Comparison of ENCODE assay signal across 8 cellular contexts in the genomic region with DNA sequence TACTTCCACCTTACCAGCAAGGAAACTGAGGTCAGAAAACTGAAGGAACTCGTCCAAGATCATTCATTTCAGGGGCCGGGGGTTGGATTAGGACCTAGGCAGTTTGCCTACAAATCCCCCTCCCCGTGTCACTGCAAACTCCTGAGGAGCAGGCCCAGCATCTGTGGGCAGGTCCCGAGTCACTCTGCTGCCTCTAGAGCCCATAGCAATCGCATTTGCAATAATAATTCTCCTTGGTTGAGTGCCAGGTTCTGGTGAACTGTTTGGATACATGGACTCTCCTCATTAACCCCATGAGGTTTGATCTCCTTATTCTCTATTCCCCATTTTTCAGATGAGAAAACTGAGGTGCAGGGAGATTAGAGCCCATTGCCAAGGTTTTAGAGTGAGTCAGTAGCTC. TPM values are rescaled to one million over a fixed set of nuclear protein-coding genes. Genes with fewer than 3 reads are reported as not detected.
DNase-seq lines count a peak whose midpoint lies in the region; ATAC-seq, FAIRE-seq and TF ChIP-seq lines count a peak whose summit lies in the region.

No MANE protein-coding gene starts in this region.

- peak overlapping the region; percentile 83 for H3K4me3 Mint-ChIP-seq in CD8-positive, alpha-beta T cell

- no peaks in the 10 kb centered on the region for H3K27me3 Mint-ChIP-seq in CD8-positive, alpha-beta T cell (ENCODE audit: low read depth)

- FAIRE-seq in GM12878 (lab: Jason Lieb, UNC) (no peak), D721Med (lab: Jason Lieb, UNC) (no peak)

- TF ChIP-seq CTCF in CD8-positive, alpha-beta T cell (IDR thresholded peaks at IDR 0.05): no peak
- no peak for TF ChIP-seq CTCF in GM12878 (IDR thresholded peaks at IDR 0.05 in 2 of 3, conservative IDR thresholded peaks at IDR 0.05 in 1 of 3; ENCODE audit: control insufficient read depth in 2 of 3, extremely low read depth in 1 of 3, insufficient read depth in 1 of 3, low read depth in 3 of 3, low read length in 3 of 3)
- TF ChIP-seq CTCF in lower lobe of right lung (IDR thresholded peaks at IDR 0.05): no peak
- TF ChIP-seq CTCF in D721Med (IDR thresholded peaks at IDR 0.05; ENCODE audit: insufficient read depth, missing control alignments): no peak

- POLR2A ChIA-PET in CD8-positive, alpha-beta T cell (lab: Charles Lee): interaction anchor here (0.9 to 2.7 kb wide), 3 partner anchors 22 to 67 kb away, joined by 3 to 12 read pairs (median 3); a partner anchor contains a TSS
- POLR2A ChIA-PET in GM12878 (lab: Charles Lee): no interaction called here

- H3K9ac ChIP-seq in GM12878 (ENCODE audit: control insufficient read depth, insufficient read depth, low read length): peak overlapping the region; percentile 70

- H3K4me1 Mint-ChIP-seq in CD8-positive, alpha-beta T cell (ENCODE audit: low read depth): peaks cover 22% of the 10 kb centered on the region

- TF ChIP-seq RAD21 in GM12878 (IDR thresholded peaks at IDR 0.05; ENCODE audit: insufficient read depth, low read depth, low read length): no peak

- no TSS peak for BruUV-seq in GM12878 (replicated peaks; lab: Mats Ljungman, UMichigan)

- H3K9me3 Mint-ChIP-seq in CD8-positive, alpha-beta T cell: no peaks in the 10 kb centered on the region

- peaks cover 15% of the 10 kb centered on the region for H3K4me1 ChIP-seq in CD8-positive, alpha-beta T cell (ENCODE audit: insufficient read depth, low read length)
- H3K4me1 ChIP-seq in GM12878 (ENCODE audit: control insufficient read depth, insufficient read depth, low read length) (peaks cover 7% of the 10 kb centered on the region), lower lobe of right lung (peaks cover 16% of the 10 kb centered on the region), aorta (ENCODE audit: control insufficient read depth in 1 of 2, insufficient read depth in 2 of 2, low read length in 2 of 2) (no peaks in the 10 kb centered on the region)

- H3K4me2 ChIP-seq in GM12878 (ENCODE audit: control insufficient read depth, insufficient read depth): peak overlapping the region; percentile 85

- no peak overlapping the region for H3K27ac Mint-ChIP-seq in CD8-positive, alpha-beta T cell

- CTCF ChIA-PET in CD8-positive, alpha-beta T cell (lab: Charles Lee): interaction anchor here (1.2 to 1.9 kb wide), 2 partner anchors 12 to 22 kb away, joined by 3 to 11 read pairs; no protein-coding TSS in a partner anchor
- CTCF ChIA-PET in GM12878 (lab: Yijun Ruan, JAX): no interaction called here

- H3K36me3 ChIP-seq in CD8-positive, alpha-beta T cell (ENCODE audit: insufficient read depth, low read length): peaks cover 21% of the 10 kb centered on the region
- peaks cover 0 to 7% of the 10 kb centered on the region in 2 experiments; a peak in 2 of 4 replicates for H3K36me3 ChIP-seq in GM12878 (ENCODE audit: control insufficient read depth in 2 of 2, insufficient read depth in 2 of 2, low read length in 1 of 2)
- H3K36me3 ChIP-seq in lower lobe of right lung: peaks cover 33% of the 10 kb centered on the region
- no peaks in the 10 kb centered on the region for H3K36me3 ChIP-seq in aorta (ENCODE audit: control insufficient read depth in 1 of 2, insufficient read depth in 2 of 2, low read length in 1 of 2)

- peaks cover 17% of the 10 kb centered on the region for H3K79me2 ChIP-seq in GM12878 (ENCODE audit: control insufficient read depth, insufficient read depth, low read length)

- no peaks in the 10 kb centered on the region for H3K9me3 ChIP-seq in CD8-positive, alpha-beta T cell (ENCODE audit: low read length)
- no peaks in the 10 kb centered on the region for H3K9me3 ChIP-seq in GM12878 (replicated peaks; ENCODE audit: control insufficient read depth, insufficient read depth, low read length)
- no peaks in the 10 kb centered on the region for H3K9me3 ChIP-seq in lower lobe of right lung
- no peaks in the 10 kb centered on the region for H3K9me3 ChIP-seq in aorta (ENCODE audit: control insufficient read depth, low read length)

- RAD21 ChIA-PET in GM12878 (lab: Charles Lee; ENCODE audit: unreplicated experiment): no interaction called here

- H4K20me1 ChIP-seq in GM12878 (ENCODE audit: control insufficient read depth, insufficient read depth): no peaks in the 10 kb centered on the region

- peak overlapping the region; percentile 66 for H3K27ac ChIP-seq in CD8-positive, alpha-beta T cell (ENCODE audit: low read depth, low read length)
- no peak overlapping the region for H3K27ac ChIP-seq in GM12878 (ENCODE audit: control insufficient read depth, insufficient read depth)
- H3K27ac ChIP-seq in lower lobe of right lung: peak overlapping the region; percentile 83
- no peak overlapping the region for H3K27ac ChIP-seq in aorta (ENCODE audit: low read depth in 1 of 2, low read length in 2 of 2)

- TF ChIP-seq EP300 in GM12878 (IDR thresholded peaks at IDR 0.05; ENCODE audit: borderline replicate concordance in 1 of 2, control insufficient read depth in 1 of 2, low read depth in 2 of 2, low read length in 2 of 2): no peak

- ATAC-seq in CD8-positive, alpha-beta T cell: no peak
- ATAC-seq in GM12878 (no peak), lower lobe of right lung (no peak), aorta (ENCODE audit: low FRiP score) (no peak)

- H3K36me3 Mint-ChIP-seq in CD8-positive, alpha-beta T cell: peaks cover 34% of the 10 kb centered on the region

- peak overlapping the region; percentile 94 for H3K4me3 ChIP-seq in CD8-positive, alpha-beta T cell (ENCODE audit: low read depth, low read length)
- H3K4me3 ChIP-seq in GM12878 (peak overlapping the region; percentile 97), lower lobe of right lung (peak overlapping the region; percentile 98), aorta (ENCODE audit: low read length in 2 of 2) (peak overlapping the region; percentile 65 to 95)

- no peak for DNase-seq in CD8-positive, alpha-beta T cell
- DNase-seq in Kasumi-1 (lab: John Stamatoyannopoulos, UW) (peak; percentile 17 to 19), GM12878 (ENCODE audit: low read depth, low spot score) (no peak), lower lobe of right lung (no peak), aorta (no peak), NCI-H748 (lab: John Stamatoyannopoulos, UW; ENCODE audit: unreplicated experiment) (no peak), D721Med (ENCODE audit: insufficient read length, low spot score) (no peak)
- no peak for DNase-seq in activated CD4-positive, alpha-beta T cell treated with anti-CD3 and anti-CD28 coated beads, Interleukin-2, amount 50 U/mL, for 48 hours

- WGBS in GM12878 (ENCODE audit: insufficient coverage, insufficient replicate concordance, low lambda C conversion rate, missing lambda C conversion rate): 2% methylated on average over 5 of the region's 5 CpGs
- 3% methylated on average over 5 of the region's 5 CpGs for WGBS in aorta, 2 donors

- in situ Hi-C loops in GM12878 (cut with MboI): no loop called here

- intact Hi-C loops in CD8-positive, alpha-beta T cell (cut with DNase I, micrococcal nuclease): loop anchor here (10.0 kb wide), 1 partner anchor 269 kb away; a partner anchor contains a TSS
- intact Hi-C loops in GM12878 (cut with micrococcal nuclease; ENCODE audit: unreplicated experiment) (no loop called here), lower lobe of right lung (cut with DNase I) (no loop called here), aorta (cut with DNase I) (no loop called here)

- TF ChIP-seq POLR2A in GM12878 (IDR thresholded peaks at IDR 0.05; ENCODE audit: low read depth, low read length): no peak

- H3K27me3 ChIP-seq in CD8-positive, alpha-beta T cell (ENCODE audit: insufficient read depth, low read length): no peaks in the 10 kb centered on the region
- H3K27me3 ChIP-seq in GM12878 (replicated peaks in 1 of 2; ENCODE audit: control insufficient read depth in 2 of 2, insufficient read depth in 2 of 2, low read length in 1 of 2) (no peaks in the 10 kb centered on the region), lower lobe of right lung (ENCODE audit: low read depth) (no peaks in the 10 kb centered on the region), aorta (ENCODE audit: control insufficient read depth in 1 of 2, insufficient read depth in 2 of 2, low read length in 1 of 2) (no peaks in the 10 kb centered on the region)

- SMC1A ChIA-PET in GM12878 (lab: Charles Lee; ENCODE audit: uncharacterized antibody, unreplicated experiment): no interaction called here

- no peak overlapping the region for H2AFZ ChIP-seq in GM12878 (ENCODE audit: control insufficient read depth, low read depth, low read length)

RNA-seq across cellular contexts. Expression of a gene that starts 0.9 kb away (rescaled TPM):
- total RNA-seq in CD8-positive, alpha-beta T cell: 10 to 100 TPM; 42.4 to 42.7 TPM
- total RNA-seq in GM12878 (2013; cell fraction: nucleolus; rRNA removed): 38.7 and 41.8 TPM in 2 replicates
- total RNA-seq in GM12878 (2014; rRNA removed): 155 and 162 TPM in 2 replicates
- 35.5 and 38.8 TPM in 2 replicates for total RNA-seq in GM12878 (2014; rRNA removed; fragmentation: Illumina TruSeq; extraction: Trizol)
- 90.4 and 95.6 TPM in 2 replicates for total RNA-seq in GM12878 (2021)
- 31.4 TPM for polyA plus RNA-seq in GM12878 (2011; ENCODE audit: low read depth)
- polyA plus RNA-seq in GM12878 (2011; rRNA removed): 26.5 and 47.3 TPM in 2 replicates
- 70.3 and 132 TPM in 2 replicates for polyA plus RNA-seq in GM12878 (2011; cell fraction: cytosol; rRNA removed)
- 101 and 114 TPM in 2 replicates for polyA plus RNA-seq in GM12878 (2011; cell fraction: nucleus; rRNA removed)
- 44.0 and 53.8 TPM in 2 replicates for polyA plus RNA-seq in GM12878 (2012)
- 5.3 and 16.0 TPM in 2 replicates for polyA plus RNA-seq in GM12878 (2014; fragmentation: Illumina TruSeq; extraction: Trizol)
- 1 to 10 TPM; 2.4 to 6.1 TPM for polyA plus RNA-seq in GM12878 (2014; fragmentation: Nextera tagmentation; extraction: Ambion mirVana)
- 156 and 169 TPM in 2 replicates for polyA plus RNA-seq in GM12878 (2014; rRNA removed)
- polyA plus RNA-seq in GM12878 (2016; fragmentation: Nextera tagmentation; extraction: Ambion mirVana): 100 to 1,000 TPM; 180 to 209 TPM
- polyA minus RNA-seq in GM12878 (2011; rRNA and poly(A)+ RNA removed): 10.6 and 25.1 TPM in 2 replicates
- 17.2 and 18.3 TPM in 2 replicates for polyA minus RNA-seq in GM12878 (2011; cell fraction: cytosol; rRNA and poly(A)+ RNA removed)
- polyA minus RNA-seq in GM12878 (2011; cell fraction: nucleus; rRNA and poly(A)+ RNA removed): 12.2 and 19.7 TPM in 2 replicates
- total RNA-seq in lower lobe of right lung: 57.0 TPM
- total RNA-seq in aorta: 10 to 100 TPM; 45.5 to 45.8 TPM
- 100 to 1,000 TPM; 102 to 154 TPM for polyA plus RNA-seq in aorta

RNA-seq across cellular contexts. Expression of a gene that starts 8.3 kb away (rescaled TPM):
- total RNA-seq in CD8-positive, alpha-beta T cell: 100 to 1,000 TPM; 161 to 173 TPM
- 18.1 and 20.5 TPM in 2 replicates for total RNA-seq in GM12878 (2013; cell fraction: nucleolus; rRNA removed)
- total RNA-seq in GM12878 (2014; rRNA removed) (297 and 314 TPM in 2 replicates), GM12878 (2014; rRNA removed; fragmentation: Illumina TruSeq; extraction: Trizol) (292 and 299 TPM in 2 replicates), GM12878 (2021) (343 and 345 TPM in 2 replicates), lower lobe of right lung (241 TPM), aorta (100 to 1,000 TPM; 207 to 220 TPM)
- 467 TPM for polyA plus RNA-seq in GM12878 (2011; ENCODE audit: low read depth)
- polyA plus RNA-seq in GM12878 (2011; rRNA removed) (679 and 767 TPM in 2 replicates), GM12878 (2014; fragmentation: Illumina TruSeq; extraction: Trizol) (340 and 433 TPM in 2 replicates), GM12878 (2014; fragmentation: Nextera tagmentation; extraction: Ambion mirVana) (100 to 1,000 TPM; 888 to 897 TPM), GM12878 (2014; rRNA removed) (477 and 654 TPM in 2 replicates), GM12878 (2016; fragmentation: Nextera tagmentation; extraction: Ambion mirVana) (100 to 1,000 TPM; 816 to 817 TPM), aorta (1,000 to 10,000 TPM in 1 of 2 donors, 100 to 1,000 TPM in 1; 603 to 1,147 TPM)
- 751 and 930 TPM in 2 replicates for polyA plus RNA-seq in GM12878 (2011; cell fraction: cytosol; rRNA removed)
- polyA plus RNA-seq in GM12878 (2011; cell fraction: nucleus; rRNA removed): 559 and 571 TPM in 2 replicates
- 538 and 589 TPM in 2 replicates for polyA plus RNA-seq in GM12878 (2012)
- polyA minus RNA-seq in GM12878 (2011; rRNA and poly(A)+ RNA removed): 163 and 180 TPM in 2 replicates
- polyA minus RNA-seq in GM12878 (2011; cell fraction: cytosol; rRNA and poly(A)+ RNA removed): 37.7 and 58.5 TPM in 2 replicates
- polyA minus RNA-seq in GM12878 (2011; cell fraction: nucleus; rRNA and poly(A)+ RNA removed): 19.9 and 30.6 TPM in 2 replicates

RNA-seq across cellular contexts. Expression of a gene that starts 17.1 kb away (rescaled TPM):
- 10 to 100 TPM; 38.9 to 41.3 TPM for total RNA-seq in CD8-positive, alpha-beta T cell
- total RNA-seq in GM12878 (2013; cell fraction: nucleolus; rRNA removed): 56.5 and 60.6 TPM in 2 replicates
- total RNA-seq in GM12878 (2014; rRNA removed): 26.2 and 28.6 TPM in 2 replicates
- 13.1 and 13.6 TPM in 2 replicates for total RNA-seq in GM12878 (2014; rRNA removed; fragmentation: Illumina TruSeq; extraction: Trizol)
- total RNA-seq in GM12878 (2021): 22.5 and 24.5 TPM in 2 replicates
- polyA plus RNA-seq in GM12878 (2011; ENCODE audit: low read depth): 12.1 TPM
- 16.5 and 22.0 TPM in 2 replicates for polyA plus RNA-seq in GM12878 (2011; rRNA removed)
- polyA plus RNA-seq in GM12878 (2011; cell fraction: cytosol; rRNA removed): 31.7 and 43.2 TPM in 2 replicates
- polyA plus RNA-seq in GM12878 (2011; cell fraction: nucleus; rRNA removed): 46.4 and 62.5 TPM in 2 replicates
- 21.0 and 21.4 TPM in 2 replicates for polyA plus RNA-seq in GM12878 (2012)
- polyA plus RNA-seq in GM12878 (2014; fragmentation: Illumina TruSeq; extraction: Trizol): 15.6 and 17.1 TPM in 2 replicates
- polyA plus RNA-seq in GM12878 (2014; fragmentation: Nextera tagmentation; extraction: Ambion mirVana): 1 to 10 TPM; 1.4 to 4.1 TPM
- polyA plus RNA-seq in GM12878 (2014; rRNA removed): 35.7 and 40.0 TPM in 2 replicates
- polyA plus RNA-seq in GM12878 (2016; fragmentation: Nextera tagmentation; extraction: Ambion mirVana): 10 to 100 TPM; 26.8 to 27.3 TPM
- polyA minus RNA-seq in GM12878 (2011; rRNA and poly(A)+ RNA removed): 9.6 and 18.8 TPM in 2 replicates
- 8.5 and 11.9 TPM in 2 replicates for polyA minus RNA-seq in GM12878 (2011; cell fraction: cytosol; rRNA and poly(A)+ RNA removed)
- 19.5 and 35.9 TPM in 2 replicates for polyA minus RNA-seq in GM12878 (2011; cell fraction: nucleus; rRNA and poly(A)+ RNA removed)
- total RNA-seq in lower lobe of right lung: 18.6 TPM
- total RNA-seq in aorta: 10 to 100 TPM; 29.1 to 29.8 TPM
- 10 to 100 TPM; 11.3 to 43.5 TPM for polyA plus RNA-seq in aorta

Comparison
In these comparisons a context has a peak if more than half of its experiments do, and no peak if none do; other contexts are left out.
1. DNase-seq: peak in Kasumi-1 (2 of 2); none in CD8-positive, alpha-beta T cell (0 of 7), GM12878 (single experiment), lower lobe of right lung (single experiment), aorta (0 of 2), NCI-H748 (single experiment), D721Med (single experiment) and activated CD4-positive, alpha-beta T cell treated with anti-CD3 and anti-CD28 coated beads, Interleukin-2, amount 50 U/mL, for 48 hours (0 of 2).
2. H3K27ac ChIP-seq: peak in CD8-positive, alpha-beta T cell (single experiment) and lower lobe of right lung (single experiment); none in GM12878 (single experiment) and aorta (0 of 2).
3. intact Hi-C loops: an anchor here in CD8-positive, alpha-beta T cell (10.0 kb wide); none called in GM12878, lower lobe of right lung and aorta.
4. Peak in every context shown above with its lines, with median percentiles within 50 percentile points of each other: H3K4me3 ChIP-seq.